Comparison of ENCODE assay signal across 1 cellular context in the genomic region with DNA sequence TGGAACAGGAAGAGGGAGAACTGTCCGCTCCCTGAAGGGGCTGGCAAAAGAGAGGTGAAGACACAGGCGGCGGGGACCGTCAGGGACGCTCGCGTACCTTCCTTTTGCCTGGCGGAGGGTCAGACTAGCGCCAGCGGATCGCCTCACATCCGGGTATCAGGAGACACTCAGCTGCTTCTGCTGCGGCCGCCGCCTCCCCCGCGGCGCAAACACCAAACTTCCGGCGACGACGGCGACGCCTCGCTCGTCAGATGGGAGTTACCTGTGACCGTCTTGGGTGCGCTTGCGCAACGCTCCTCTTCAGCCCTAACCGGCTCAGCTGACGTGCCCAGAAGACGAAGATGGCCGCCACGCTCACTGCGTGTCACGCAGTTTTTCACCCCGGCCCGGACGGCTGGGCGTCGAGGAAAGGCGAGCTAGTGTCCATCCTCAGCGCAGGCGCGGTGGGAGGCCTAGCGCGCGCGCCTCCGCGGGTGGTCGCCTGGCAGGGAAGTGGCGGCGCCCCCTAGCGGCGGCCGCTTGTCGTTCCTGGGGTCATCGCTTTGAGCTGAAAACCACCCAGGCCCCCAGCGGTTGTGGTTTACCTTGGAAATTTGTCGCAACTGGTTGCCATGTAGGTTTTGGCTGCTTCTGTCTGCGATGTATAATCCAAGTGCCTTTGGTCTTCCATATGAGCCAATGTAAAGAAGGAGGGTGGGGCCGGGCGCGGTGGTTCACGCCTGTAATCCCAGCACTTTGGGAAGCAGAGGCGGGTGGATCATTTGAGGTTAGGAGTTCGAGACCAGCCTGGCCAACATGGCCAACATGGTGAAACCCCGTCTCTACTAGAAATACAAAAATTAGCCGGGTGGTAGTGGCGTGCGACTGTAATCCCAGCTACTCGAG.
TF ChIP-seq lines count a peak whose summit lies in the region.

A gene with protein sequence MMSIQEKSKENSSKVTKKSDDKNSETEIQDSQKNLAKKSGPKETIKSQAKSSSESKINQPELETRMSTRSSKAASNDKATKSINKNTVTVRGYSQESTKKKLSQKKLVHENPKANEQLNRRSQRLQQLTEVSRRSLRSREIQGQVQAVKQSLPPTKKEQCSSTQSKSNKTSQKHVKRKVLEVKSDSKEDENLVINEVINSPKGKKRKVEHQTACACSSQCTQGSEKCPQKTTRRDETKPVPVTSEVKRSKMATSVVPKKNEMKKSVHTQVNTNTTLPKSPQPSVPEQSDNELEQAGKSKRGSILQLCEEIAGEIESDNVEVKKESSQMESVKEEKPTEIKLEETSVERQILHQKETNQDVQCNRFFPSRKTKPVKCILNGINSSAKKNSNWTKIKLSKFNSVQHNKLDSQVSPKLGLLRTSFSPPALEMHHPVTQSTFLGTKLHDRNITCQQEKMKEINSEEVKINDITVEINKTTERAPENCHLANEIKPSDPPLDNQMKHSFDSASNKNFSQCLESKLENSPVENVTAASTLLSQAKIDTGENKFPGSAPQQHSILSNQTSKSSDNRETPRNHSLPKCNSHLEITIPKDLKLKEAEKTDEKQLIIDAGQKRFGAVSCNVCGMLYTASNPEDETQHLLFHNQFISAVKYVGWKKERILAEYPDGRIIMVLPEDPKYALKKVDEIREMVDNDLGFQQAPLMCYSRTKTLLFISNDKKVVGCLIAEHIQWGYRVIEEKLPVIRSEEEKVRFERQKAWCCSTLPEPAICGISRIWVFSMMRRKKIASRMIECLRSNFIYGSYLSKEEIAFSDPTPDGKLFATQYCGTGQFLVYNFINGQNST (minus strand): TSS at position 179 of the 885 bp plus-strand sequence. CDS start 25,861 bp downstream, outside the sequence.

TF ChIP-seq in HCT116, 20 proteins besides CTCF, POLR2A, EP300 and RAD21 (continued from another document):
- TF ChIP-seq, protein P1, sequence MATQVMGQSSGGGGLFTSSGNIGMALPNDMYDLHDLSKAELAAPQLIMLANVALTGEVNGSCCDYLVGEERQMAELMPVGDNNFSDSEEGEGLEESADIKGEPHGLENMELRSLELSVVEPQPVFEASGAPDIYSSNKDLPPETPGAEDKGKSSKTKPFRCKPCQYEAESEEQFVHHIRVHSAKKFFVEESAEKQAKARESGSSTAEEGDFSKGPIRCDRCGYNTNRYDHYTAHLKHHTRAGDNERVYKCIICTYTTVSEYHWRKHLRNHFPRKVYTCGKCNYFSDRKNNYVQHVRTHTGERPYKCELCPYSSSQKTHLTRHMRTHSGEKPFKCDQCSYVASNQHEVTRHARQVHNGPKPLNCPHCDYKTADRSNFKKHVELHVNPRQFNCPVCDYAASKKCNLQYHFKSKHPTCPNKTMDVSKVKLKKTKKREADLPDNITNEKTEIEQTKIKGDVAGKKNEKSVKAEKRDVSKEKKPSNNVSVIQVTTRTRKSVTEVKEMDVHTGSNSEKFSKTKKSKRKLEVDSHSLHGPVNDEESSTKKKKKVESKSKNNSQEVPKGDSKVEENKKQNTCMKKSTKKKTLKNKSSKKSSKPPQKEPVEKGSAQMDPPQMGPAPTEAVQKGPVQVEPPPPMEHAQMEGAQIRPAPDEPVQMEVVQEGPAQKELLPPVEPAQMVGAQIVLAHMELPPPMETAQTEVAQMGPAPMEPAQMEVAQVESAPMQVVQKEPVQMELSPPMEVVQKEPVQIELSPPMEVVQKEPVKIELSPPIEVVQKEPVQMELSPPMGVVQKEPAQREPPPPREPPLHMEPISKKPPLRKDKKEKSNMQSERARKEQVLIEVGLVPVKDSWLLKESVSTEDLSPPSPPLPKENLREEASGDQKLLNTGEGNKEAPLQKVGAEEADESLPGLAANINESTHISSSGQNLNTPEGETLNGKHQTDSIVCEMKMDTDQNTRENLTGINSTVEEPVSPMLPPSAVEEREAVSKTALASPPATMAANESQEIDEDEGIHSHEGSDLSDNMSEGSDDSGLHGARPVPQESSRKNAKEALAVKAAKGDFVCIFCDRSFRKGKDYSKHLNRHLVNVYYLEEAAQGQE (IDR thresholded peaks at IDR 0.05; ENCODE audit: low read depth) = no peak
- TF ChIP-seq, protein P2, sequence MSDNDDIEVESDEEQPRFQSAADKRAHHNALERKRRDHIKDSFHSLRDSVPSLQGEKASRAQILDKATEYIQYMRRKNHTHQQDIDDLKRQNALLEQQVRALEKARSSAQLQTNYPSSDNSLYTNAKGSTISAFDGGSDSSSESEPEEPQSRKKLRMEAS (IDR thresholded peaks at IDR 0.05) = no peak
- TF ChIP-seq ZFX (IDR thresholded peaks at IDR 0.05) (no peak), FOSL1 (IDR thresholded peaks at IDR 0.05; ENCODE audit: low read depth) (no peak), ELF1 (IDR thresholded peaks at IDR 0.05; ENCODE audit: borderline replicate concordance, low read depth) (no peak), JUND (IDR thresholded peaks at IDR 0.05) (no peak), SIN3A (IDR thresholded peaks at IDR 0.05; ENCODE audit: low read depth) (no peak), EZH2 (IDR thresholded peaks at IDR 0.05) (no peak)
- TF ChIP-seq, protein P3, sequence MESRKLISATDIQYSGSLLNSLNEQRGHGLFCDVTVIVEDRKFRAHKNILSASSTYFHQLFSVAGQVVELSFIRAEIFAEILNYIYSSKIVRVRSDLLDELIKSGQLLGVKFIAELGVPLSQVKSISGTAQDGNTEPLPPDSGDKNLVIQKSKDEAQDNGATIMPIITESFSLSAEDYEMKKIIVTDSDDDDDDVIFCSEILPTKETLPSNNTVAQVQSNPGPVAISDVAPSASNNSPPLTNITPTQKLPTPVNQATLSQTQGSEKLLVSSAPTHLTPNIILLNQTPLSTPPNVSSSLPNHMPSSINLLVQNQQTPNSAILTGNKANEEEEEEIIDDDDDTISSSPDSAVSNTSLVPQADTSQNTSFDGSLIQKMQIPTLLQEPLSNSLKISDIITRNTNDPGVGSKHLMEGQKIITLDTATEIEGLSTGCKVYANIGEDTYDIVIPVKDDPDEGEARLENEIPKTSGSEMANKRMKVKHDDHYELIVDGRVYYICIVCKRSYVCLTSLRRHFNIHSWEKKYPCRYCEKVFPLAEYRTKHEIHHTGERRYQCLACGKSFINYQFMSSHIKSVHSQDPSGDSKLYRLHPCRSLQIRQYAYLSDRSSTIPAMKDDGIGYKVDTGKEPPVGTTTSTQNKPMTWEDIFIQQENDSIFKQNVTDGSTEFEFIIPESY (IDR thresholded peaks at IDR 0.05; ENCODE audit: extremely low read depth, insufficient replicate concordance, low read length) = no peak
